9 cellular contexts compared by ENCODE assay signal in the genomic region with DNA sequence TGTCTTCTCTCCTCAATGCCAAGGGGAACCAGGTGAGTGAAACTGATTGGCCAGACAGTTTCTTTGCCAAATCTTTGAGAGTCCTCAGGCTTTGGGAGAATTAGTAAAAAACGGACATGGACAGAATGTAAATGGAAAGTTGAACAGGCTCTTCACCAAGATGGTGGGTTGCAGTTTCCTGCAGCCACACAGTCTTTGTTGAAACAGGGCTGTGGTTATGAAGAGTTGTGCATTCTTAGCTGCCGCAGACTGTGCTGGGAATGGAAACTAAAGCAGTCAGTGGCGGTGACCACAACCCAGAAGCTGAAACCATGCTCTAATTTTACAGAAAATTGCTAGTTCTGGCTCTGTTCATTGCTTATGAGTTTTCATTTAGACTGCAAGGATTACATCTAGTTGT. TPM values are rescaled to one million over a fixed set of nuclear protein-coding genes. Genes with fewer than 3 reads are reported as not detected.
DNase-seq lines count a peak whose midpoint lies in the region; ATAC-seq and TF ChIP-seq lines count a peak whose summit lies in the region.
"Had no signal": no experiment of that assay in that cellular context is flagged by ENCODE, and none has a peak within 500 bp of the region (broad histone marks: within the 10 kb centered on the region; RNA-seq: fewer than 3 reads in every experiment).

No MANE protein-coding gene starts in this region.

- no peak overlapping the region for H3K4me2 ChIP-seq in DND-41 (ENCODE audit: insufficient read depth, low read length)
- H3K4me2 ChIP-seq in OCI-LY1 (ENCODE audit: low read length): 0 out of 2 replicates have a peak overlapping the region, but pooled peaks have one; percentile 33

- ATAC-seq in DND-41 (ENCODE audit: insufficient read depth, low read depth): peak; percentile 84
- peak; percentile 93 for ATAC-seq in GM21717 (IDR thresholded peaks at IDR 0.05; ENCODE audit: unreplicated experiment)
- ATAC-seq: body of pancreas had no signal

- intact Hi-C loops in thyroid gland (cut with DNase I): no loop called here

- H3K27ac ChIP-seq in DND-41 (ENCODE audit: low read length) (peak overlapping the region; percentile 36; the same call in 1 of the 2 replicates), OCI-LY1 (ENCODE audit: low read depth, low read length, poor library complexity, severe bottlenecking) (peak overlapping the region; percentile 33), thyroid gland (peak overlapping the region; percentile 64 to 78 (median 76))
- H3K27ac ChIP-seq: body of pancreas had no signal

- 55 to 57% methylated on average over 3 of the region's 3 CpGs for WGBS in thyroid gland, 2 donors

- no peaks in the 10 kb centered on the region for H3K9me2 ChIP-seq in OCI-LY1 (ENCODE audit: low read depth, low read length)

- peaks cover 63% of the 10 kb centered on the region for H3K36me3 ChIP-seq in DND-41 (ENCODE audit: insufficient read depth, low read length)
- peaks cover 19% of the 10 kb centered on the region for H3K36me3 ChIP-seq in OCI-LY1 (ENCODE audit: insufficient read depth, low read length)
- H3K36me3 ChIP-seq in thyroid gland: no peaks in the 10 kb centered on the region

- no peaks in the 10 kb centered on the region for H4K20me1 ChIP-seq in DND-41 (ENCODE audit: insufficient read depth, low read length)
- H4K20me1 ChIP-seq in OCI-LY1 (ENCODE audit: insufficient read depth, low read length): no peaks in the 10 kb centered on the region

- no peaks in the 10 kb centered on the region for H3F3A ChIP-seq in OCI-LY1 (ENCODE audit: insufficient read depth, low read length)

- H3K27me3 ChIP-seq in DND-41 (ENCODE audit: insufficient read depth, low read length, poor library complexity) (no peaks in the 10 kb centered on the region), OCI-LY1 (ENCODE audit: insufficient read depth, low read length) (no peaks in the 10 kb centered on the region), thyroid gland (no peaks in the 10 kb centered on the region)
- H3K27me3 ChIP-seq: body of pancreas had no signal

- H3K9ac ChIP-seq in DND-41 (ENCODE audit: low read depth, low read length) (no peak overlapping the region), OCI-LY1 (ENCODE audit: low read length) (no peak overlapping the region)

- TF ChIP-seq CTCF in DND-41 (IDR thresholded peaks at IDR 0.05; ENCODE audit: borderline replicate concordance, extremely low read depth, low read length, poor library complexity, severe bottlenecking) (no peak), OCI-LY1 (IDR thresholded peaks at IDR 0.05; ENCODE audit: low read length) (no peak), thyroid gland (IDR thresholded peaks at IDR 0.05) (no peak)

- DNase-seq in DND-41 (peak; percentile 60), astrocyte of the hippocampus (ENCODE audit: low read depth, low spot score) (peak; percentile 67), thyroid gland (peak in 1 of 2 donors; percentile 14), AG08395 (ENCODE audit: low spot score) (no peak), mucosa of gallbladder (ENCODE audit: low spot score) (no peak), DMS153 treated with DMSO at 0.1 percent for 48 hours (lab: John Stamatoyannopoulos, UW; ENCODE audit: unreplicated experiment) (no peak)

- H3K79me2 ChIP-seq in DND-41 (ENCODE audit: insufficient read depth, low read length): no peaks in the 10 kb centered on the region
- no peaks in the 10 kb centered on the region for H3K79me2 ChIP-seq in OCI-LY1 (ENCODE audit: insufficient read depth, low read length)

- no peak overlapping the region for H3K4me3 ChIP-seq in DND-41 (ENCODE audit: low read depth in 1 of 2, low read length in 2 of 2)
- no peak overlapping the region for H3K4me3 ChIP-seq in OCI-LY1 (ENCODE audit: low read depth, low read length, poor library complexity, severe bottlenecking)
- H3K4me3 ChIP-seq in thyroid gland (replicated peaks in 1 of 3): no peak overlapping the region
- H3K4me3 ChIP-seq: body of pancreas had no signal

- H3K4me1 ChIP-seq in DND-41 (ENCODE audit: insufficient read depth, low read length) (0 out of 2 replicates have a peak, but pooled peaks cover 6% of the 10 kb centered on the region), OCI-LY1 (ENCODE audit: insufficient read depth, low read length, severe bottlenecking) (peaks cover 14% of the 10 kb centered on the region), thyroid gland (peaks cover 26 to 27% of the 10 kb centered on the region in 2 donors)

- no peak for TF ChIP-seq POLR2A in thyroid gland (IDR thresholded peaks at IDR 0.05)

- H3K9me3 ChIP-seq in DND-41 (ENCODE audit: insufficient read depth, low read length, severe bottlenecking): no peaks in the 10 kb centered on the region
- H3K9me3 ChIP-seq in OCI-LY1 (ENCODE audit: low read length): no peaks in the 10 kb centered on the region
- H3K9me3 ChIP-seq in thyroid gland: no peaks in the 10 kb centered on the region
- H3K9me3 ChIP-seq: body of pancreas had no signal

- no peak overlapping the region for H2AFZ ChIP-seq in DND-41 (ENCODE audit: low read depth, low read length)
- H2AFZ ChIP-seq in OCI-LY1 (ENCODE audit: low read length): no peak overlapping the region

RNA-seq across cellular contexts. Expression of a gene that starts 42.1 kb away (rescaled TPM):
- total RNA-seq in thyroid gland (100 to 1,000 TPM in 3 of 4 donors, 10 to 100 TPM in 1; 93.7 to 129 (median 103) TPM), mucosa of gallbladder (58.4 TPM)

Comparison
In these comparisons a context has a peak if more than half of its experiments do, and no peak if none do; other contexts are left out.
1. DNase-seq: peak in DND-41 (single experiment) and astrocyte of the hippocampus (single experiment); none in AG08395 (single experiment), mucosa of gallbladder (single experiment) and DMS153 treated with DMSO at 0.1 percent for 48 hours (single experiment).
2. Peak in every context shown above with its lines, with median percentiles within 50 percentile points of each other: H3K27ac ChIP-seq.